Comparison of ENCODE assay signal across 8 cellular contexts in the genomic region with DNA sequence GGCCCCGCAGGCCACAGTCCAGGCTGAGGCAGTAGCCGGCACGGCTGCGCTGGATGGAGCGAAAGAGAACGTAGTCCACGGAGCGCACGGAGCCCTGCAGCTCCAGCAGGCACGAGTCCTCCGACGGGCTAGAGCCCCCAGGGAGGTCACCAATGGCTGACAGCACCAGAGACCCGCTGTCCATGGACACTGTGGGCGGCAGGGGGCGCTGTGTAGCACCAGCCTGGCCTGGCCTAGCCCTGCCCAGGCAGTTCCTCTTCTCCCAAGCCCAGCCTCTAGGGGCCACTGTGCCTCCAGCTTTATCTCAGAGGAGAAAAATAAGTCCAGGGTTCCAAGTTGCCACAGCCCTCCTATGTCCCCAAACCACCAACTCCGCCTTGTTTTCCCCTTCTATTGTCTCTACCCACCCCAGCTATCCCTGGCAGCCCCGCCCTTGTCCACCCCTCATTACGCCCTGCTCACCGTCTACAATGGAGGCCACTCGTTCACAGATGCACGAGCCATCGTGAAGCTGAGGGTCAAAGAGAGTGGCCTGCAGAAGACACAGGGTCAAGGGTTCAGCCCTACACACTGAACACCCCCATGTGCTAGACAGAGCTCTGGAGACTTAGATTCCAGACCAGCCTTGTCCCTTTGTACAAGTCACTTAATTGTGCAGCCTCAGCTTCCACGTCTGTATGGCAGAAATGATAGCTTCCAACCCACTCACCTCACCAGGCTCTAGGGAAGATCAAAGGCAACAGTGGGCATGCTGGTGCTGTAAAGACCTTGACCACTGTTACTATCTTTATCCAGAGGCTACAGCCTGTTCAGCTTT.
DNase-seq lines count a peak whose midpoint lies in the region; ATAC-seq lines count a peak whose summit lies in the region.

No MANE protein-coding gene starts in this region.

- peak; percentile 92 for DNase-seq in AML-193 (lab: John Stamatoyannopoulos, UW)
- DNase-seq in NCI-H446 treated with DMSO at 0.1 percent for 48 hours (lab: John Stamatoyannopoulos, UW): peak; percentile 86
- peak; percentile 97 for DNase-seq in cerebellar cortex (ENCODE audit: low spot score)
- DNase-seq in kidney glomerular epithelial cell (lab: John Stamatoyannopoulos, UW): peak; percentile 64
- DNase-seq in stimulated activated CD4-positive, alpha-beta T cell treated with anti-CD3 and anti-CD28 coated beads, Interleukin-1b, Interleukin-23, amount 100 ng/mL, for 24 hours (ENCODE audit: low read depth in 4 of 4, low spot score in 1 of 4): peak; percentile 93 to 97 (median 96)

- peak; percentile 79 for ATAC-seq in GM19023 (IDR thresholded peaks at IDR 0.05; ENCODE audit: unreplicated experiment)
- ATAC-seq in HG03280 (IDR thresholded peaks at IDR 0.05; ENCODE audit: unreplicated experiment): peak; percentile 83
- peak; percentile 95 to 97 for ATAC-seq in activated CD4-positive, CD25-positive, alpha-beta regulatory T cell treated with anti-CD3 and anti-CD28 coated beads, Interleukin-2, amount 50 U/mL, for 24 hours

Comparison
In these comparisons a context has a peak if more than half of its experiments do, and no peak if none do; other contexts are left out.
1. Peak in every context shown above with its lines: DNase-seq and ATAC-seq.